Comparison of ENCODE assay signal across 8 cellular contexts in genomic region chr3:23944007-23944760, GRCh38. TPM values are rescaled to one million over a fixed set of nuclear protein-coding genes. Genes with fewer than 3 reads are reported as not detected.
DNase-seq lines count a peak whose midpoint lies in the region; ATAC-seq and TF ChIP-seq lines count a peak whose summit lies in the region.

No MANE protein-coding gene starts in this region.

- H3K4me3 ChIP-seq in heart left ventricle = peak overlapping the region; percentile 62 to 99 (median 80)
- peak overlapping the region; percentile 79 for H3K4me3 ChIP-seq in lower lobe of right lung
- H3K4me3 ChIP-seq in vagina = peak overlapping the region; percentile 83 to 100

- H3K4me1 ChIP-seq in heart left ventricle (peaks cover under 1 to 35% (median 31%) of the 10 kb centered on the region in 12 donors), lower lobe of right lung (peaks cover 34% of the 10 kb centered on the region), vagina (peaks cover 37% of the 10 kb centered on the region)

- WGBS in heart left ventricle, 4 donors = 12 to 17% (median 14%) methylated on average over 13 of the region's 13 CpGs

- H3K9me3 ChIP-seq in heart left ventricle (no peaks in the 10 kb centered on the region), lower lobe of right lung (no peaks in the 10 kb centered on the region), vagina (no peaks in the 10 kb centered on the region)

- intact Hi-C loops in heart left ventricle (cut with DNase I) (loop anchor here in 5 of 10 donors (2.0 kb wide), 3 partner anchors 23 to 55 kb away; partner anchors contain the start of genes NKIRAS1 (in 2 of the 5) and RPL15 (in 2 of the 5)), left ventricle myocardium superior (cut with micrococcal nuclease) (no loop called here), lower lobe of right lung (cut with DNase I) (no loop called here), vagina (cut with DNase I) (no loop called here)

- ATAC-seq in heart left ventricle (no peak), left ventricle myocardium superior (no peak), lower lobe of right lung (no peak), HG03280 (IDR thresholded peaks at IDR 0.05; ENCODE audit: unreplicated experiment) (no peak), GM18861 (IDR thresholded peaks at IDR 0.05; ENCODE audit: unreplicated experiment) (no peak)

- TF ChIP-seq POLR2A in heart left ventricle (IDR thresholded peaks at IDR 0.05) (no peak), vagina (IDR thresholded peaks at IDR 0.05) (no peak)

- TF ChIP-seq CTCF in heart left ventricle (IDR thresholded peaks at IDR 0.05) = no peak
- TF ChIP-seq CTCF in lower lobe of right lung (IDR thresholded peaks at IDR 0.05) = no peak
- no peak for TF ChIP-seq CTCF in vagina (IDR thresholded peaks at IDR 0.05)

- H3K36me3 ChIP-seq in heart left ventricle (peaks cover 0 to 12% (median 0%) of the 10 kb centered on the region in 9 donors), lower lobe of right lung (no peaks in the 10 kb centered on the region), vagina (no peaks in the 10 kb centered on the region)

- DNase-seq in heart left ventricle (no peak), left ventricle myocardium superior (no peak), astrocyte of the hippocampus (ENCODE audit: low read depth, low spot score) (peak; percentile 24), lower lobe of right lung (no peak), vagina (ENCODE audit: extremely low spot score in 2 of 2) (no peak), HPDE6-E6E7 (ENCODE audit: extremely low spot score) (no peak)

- H3K27me3 ChIP-seq in heart left ventricle (no peaks in the 10 kb centered on the region), lower lobe of right lung (ENCODE audit: low read depth) (no peaks in the 10 kb centered on the region), vagina (no peaks in the 10 kb centered on the region)

- peak overlapping the region in 10 of 12 donors; percentile 89 to 99 (median 97) for H3K27ac ChIP-seq in heart left ventricle
- peak overlapping the region; percentile 96 for H3K27ac ChIP-seq in lower lobe of right lung
- H3K27ac ChIP-seq in vagina = peak overlapping the region; percentile 99

RNA-seq across cellular contexts. Expression of gene NR1D2, which starts 0.9 kb away (rescaled TPM):
- total RNA-seq in heart left ventricle (10 to 100 TPM; 16.2 to 62.1 (median 36.5) TPM), left ventricle myocardium superior (57.0 TPM), lower lobe of right lung (53.7 TPM), vagina (19.4 TPM)
- polyA plus RNA-seq in heart left ventricle = 1 to 10 TPM; 5.6 to 7.5 TPM

RNA-seq across cellular contexts. Expression of gene RPL15, which starts 27.3 kb away (rescaled TPM):
- total RNA-seq in heart left ventricle (1,000 to 10,000 TPM in 4 of 9 donors, 100 to 1,000 TPM in 5; 834 to 1,126 (median 995) TPM), left ventricle myocardium superior (910 TPM), lower lobe of right lung (1,413 TPM), vagina (2,641 TPM)
- polyA plus RNA-seq in heart left ventricle = 1,000 to 10,000 TPM; 1,262 to 3,123 TPM

RNA-seq across cellular contexts. Expression of gene NKIRAS1, which starts 27.4 kb away (rescaled TPM):
- 10 to 100 TPM; 15.2 to 23.2 (median 18.8) TPM for total RNA-seq in heart left ventricle
- polyA plus RNA-seq in heart left ventricle = 10 to 100 TPM; 13.3 to 17.8 TPM
- total RNA-seq in left ventricle myocardium superior = 22.6 TPM
- total RNA-seq in lower lobe of right lung = 11.1 TPM
- 9.1 TPM for total RNA-seq in vagina
